1 cellular context compared by ENCODE assay signal in the genomic region with DNA sequence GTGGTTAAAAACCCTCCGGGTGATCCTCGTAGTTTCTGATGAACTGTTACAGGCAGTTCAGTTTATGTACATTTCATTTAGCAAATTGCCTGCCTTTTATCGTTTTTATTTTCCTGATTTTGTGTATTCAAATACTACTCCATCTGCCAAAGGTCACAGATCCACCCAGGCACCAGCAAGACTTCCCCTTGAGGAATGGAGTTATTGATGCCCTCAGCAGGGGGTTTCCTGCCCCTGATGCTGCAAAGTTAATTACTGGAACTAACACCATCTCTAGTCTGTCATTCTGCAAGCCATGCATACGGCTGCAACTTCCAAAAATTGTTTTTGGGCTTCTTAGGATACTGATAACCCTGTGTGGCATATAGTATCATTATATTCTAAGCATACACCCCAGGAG.
TF ChIP-seq lines count a peak whose summit lies in the region.

No MANE protein-coding gene starts in this region.

TF ChIP-seq in WTC11, 78 proteins besides CTCF, POLR2A, EP300 and RAD21 (continued from another document):
- TF ChIP-seq, protein P1, sequence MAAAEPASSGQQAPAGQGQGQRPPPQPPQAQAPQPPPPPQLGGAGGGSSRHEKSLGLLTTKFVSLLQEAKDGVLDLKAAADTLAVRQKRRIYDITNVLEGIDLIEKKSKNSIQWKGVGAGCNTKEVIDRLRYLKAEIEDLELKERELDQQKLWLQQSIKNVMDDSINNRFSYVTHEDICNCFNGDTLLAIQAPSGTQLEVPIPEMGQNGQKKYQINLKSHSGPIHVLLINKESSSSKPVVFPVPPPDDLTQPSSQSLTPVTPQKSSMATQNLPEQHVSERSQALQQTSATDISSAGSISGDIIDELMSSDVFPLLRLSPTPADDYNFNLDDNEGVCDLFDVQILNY (CRISPR knock-in tag; IDR thresholded peaks at IDR 0.05) = no peak
- TF ChIP-seq ESRRA (CRISPR knock-in tag; IDR thresholded peaks at IDR 0.05; ENCODE audit: borderline replicate concordance) = no peak
